In the genomic region with DNA sequence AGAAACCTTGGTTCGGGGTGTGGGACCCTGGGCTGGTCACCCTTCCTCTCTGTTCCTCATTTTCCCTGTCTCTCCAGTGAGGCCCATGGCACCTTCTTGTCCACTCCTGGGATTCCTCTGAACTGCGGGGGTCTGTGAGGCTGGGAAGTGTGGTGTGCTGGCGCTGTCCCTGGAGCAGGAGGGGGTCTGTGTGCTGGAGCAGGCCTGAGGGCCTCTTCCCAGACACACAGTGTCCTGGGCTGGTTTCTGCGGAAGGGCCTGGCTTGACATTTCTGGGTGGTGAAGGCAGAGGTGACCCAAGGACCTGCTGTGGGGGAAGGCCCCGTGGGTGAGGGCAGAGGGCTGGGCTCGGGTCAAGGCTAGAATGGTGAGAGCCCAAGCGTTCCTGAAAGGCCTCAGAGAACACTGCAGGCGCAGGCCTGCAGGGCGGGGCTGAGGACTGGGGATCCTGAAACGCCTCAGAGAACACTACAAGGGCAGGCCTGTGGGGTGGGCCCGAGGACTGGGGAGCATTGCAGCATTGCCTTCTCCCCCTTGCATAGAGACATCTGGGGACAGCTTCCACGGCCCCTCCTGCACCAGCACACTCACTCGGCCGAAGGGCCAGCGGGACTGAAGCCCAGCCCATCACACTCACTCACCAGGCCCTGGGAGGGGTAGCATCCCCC, we compare ENCODE assay signal across 9 cellular contexts. TPM values are rescaled to one million over a fixed set of nuclear protein-coding genes. Genes with fewer than 3 reads are reported as not detected.
DNase-seq lines count a peak whose midpoint lies in the region; ATAC-seq and TF ChIP-seq lines count a peak whose summit lies in the region.
"Had no signal": no experiment of that assay in that cellular context is flagged by ENCODE, and none has a peak within 500 bp of the region (broad histone marks: within the 10 kb centered on the region; RNA-seq: fewer than 3 reads in every experiment).

No MANE protein-coding gene starts in this region.

- no peak for ATAC-seq in activated T-cell treated with anti-CD3 and anti-CD28 coated beads, Interleukin-2, amount 50 U/mL, for 4 hours

- TF ChIP-seq EP300 in tibial nerve (IDR thresholded peaks at IDR 0.05): no peak

- no peaks in the 10 kb centered on the region for H3K36me3 Mint-ChIP-seq in activated T-cell treated with anti-CD3 and anti-CD28 coated beads, Interleukin-2, amount 50 U/mL, for 4 hours (ENCODE audit: insufficient read depth)

- H3K36me3 ChIP-seq in breast epithelium (no peaks in the 10 kb centered on the region), tibial nerve (no peaks in the 10 kb centered on the region)

- intact Hi-C loops in breast epithelium (cut with DNase I; ENCODE audit: low total_unique reads): loop anchor here (1.0 kb wide), 1 partner anchor 21 kb away; no protein-coding TSS in a partner anchor

- no peaks in the 10 kb centered on the region for H3K27me3 ChIP-seq in breast epithelium
- no peaks in the 10 kb centered on the region for H3K27me3 ChIP-seq in tibial nerve

- H3K4me3 ChIP-seq in breast epithelium: no peak overlapping the region
- H3K4me3 ChIP-seq in tibial nerve: no peak overlapping the region

- WGBS in tibial nerve, 2 donors: 42 to 43% methylated on average over 10 to 13 of the region's 15 CpGs

- TF ChIP-seq POLR2A in breast epithelium (IDR thresholded peaks at IDR 0.05) (no peak), tibial nerve (IDR thresholded peaks at IDR 0.05) (no peak)

- H3K27ac ChIP-seq in breast epithelium (peak overlapping the region; percentile 68 to 77), tibial nerve (peak overlapping the region; percentile 76 to 92 (median 82))

- H3K4me1 ChIP-seq in breast epithelium (no peaks in the 10 kb centered on the region), tibial nerve (peaks cover 3 to 46% (median 29%) of the 10 kb centered on the region in 4 donors)

- TF ChIP-seq CTCF in breast epithelium (IDR thresholded peaks at IDR 0.05) (no peak), tibial nerve (IDR thresholded peaks at IDR 0.05) (peak in 4 of 5 experiments; percentile 16 to 55 (median 30))

- peaks cover 32% of the 10 kb centered on the region for H3K4me1 Mint-ChIP-seq in activated T-cell treated with anti-CD3 and anti-CD28 coated beads, Interleukin-2, amount 50 U/mL, for 4 hours (ENCODE audit: low read depth)

- H3K9me3 Mint-ChIP-seq in activated T-cell treated with anti-CD3 and anti-CD28 coated beads, Interleukin-2, amount 50 U/mL, for 4 hours: no peaks in the 10 kb centered on the region

- H3K4me3 Mint-ChIP-seq in activated T-cell treated with anti-CD3 and anti-CD28 coated beads, Interleukin-2, amount 50 U/mL, for 4 hours: no peak overlapping the region

- H3K27me3 Mint-ChIP-seq in activated T-cell treated with anti-CD3 and anti-CD28 coated beads, Interleukin-2, amount 50 U/mL, for 4 hours (ENCODE audit: low read depth): no peaks in the 10 kb centered on the region

- DNase-seq in HT-29 (ENCODE audit: low spot score): peak; percentile 73
- DNase-seq in breast epithelium (ENCODE audit: low spot score in 2 of 2): no peak
- DNase-seq in left kidney (ENCODE audit: low read depth, low spot score): peak; percentile 32
- DNase-seq in tibial nerve (ENCODE audit: low spot score in 2 of 2): no peak
- no peak for DNase-seq in SKM-1 treated with dmso at 0.1 percent for 144 hours (lab: John Stamatoyannopoulos, UW; ENCODE audit: unreplicated experiment)
- no peak for DNase-seq in activated T-cell treated with anti-CD3 and anti-CD28 coated beads, Interleukin-2, amount 50 U/mL, for 4 hours
- no peak for DNase-seq in hippocampal formation (lab: John Stamatoyannopoulos, UW)
- DNase-seq in epidermal melanocyte (ENCODE audit: insufficient read length, low spot score): no peak
- DNase-seq: NCI-H2171 had no signal

- H3K9me3 ChIP-seq in breast epithelium: no peaks in the 10 kb centered on the region
- H3K9me3 ChIP-seq in tibial nerve: no peaks in the 10 kb centered on the region

RNA-seq across cellular contexts. Expression of a gene that starts 10.6 kb away (rescaled TPM):
- total RNA-seq in HT-29 (2014; rRNA removed; shearing (Covaris generic)): 19.7 and 27.8 TPM in 2 replicates
- total RNA-seq in breast epithelium (10 to 100 TPM in 1 of 3 donors, 1 to 10 TPM in 2; 6.7 to 11.1 (median 7.0) TPM), tibial nerve (10 to 100 TPM in 2 of 4 donors, 1 to 10 TPM in 2; 7.9 to 15.3 (median 10.1) TPM)
- total RNA-seq in activated T-cell treated with anti-CD3 and anti-CD28 coated beads, Interleukin-2, amount 50 U/mL, for 4 hours: 10 to 100 TPM; 42.1 to 52.0 (median 49.8) TPM

RNA-seq across cellular contexts. Expression of a gene that starts 30.5 kb away (rescaled TPM):
- total RNA-seq in HT-29 (2014; rRNA removed; shearing (Covaris generic)): 92.2 and 110 TPM in 2 replicates
- 10 to 100 TPM; 18.4 to 40.0 (median 27.7) TPM for total RNA-seq in breast epithelium
- 100 to 1,000 TPM in 2 of 4 donors, 10 to 100 TPM in 2; 76.8 to 101 (median 93.9) TPM for total RNA-seq in tibial nerve
- total RNA-seq in activated T-cell treated with anti-CD3 and anti-CD28 coated beads, Interleukin-2, amount 50 U/mL, for 4 hours: 10 to 100 TPM; 34.6 to 37.2 (median 35.5) TPM

Comparison
In these comparisons a context has a peak if more than half of its experiments do, and no peak if none do; other contexts are left out.
1. DNase-seq: peak in HT-29 (single experiment) and left kidney (single experiment); none in breast epithelium (0 of 2), tibial nerve (0 of 2), SKM-1 treated with dmso at 0.1 percent for 144 hours (single experiment), activated T-cell treated with anti-CD3 and anti-CD28 coated beads, Interleukin-2, amount 50 U/mL, for 4 hours (single experiment), hippocampal formation (0 of 2) and epidermal melanocyte (single experiment).
2. CTCF ChIP-seq: peak in tibial nerve (4 of 5); none in breast epithelium (0 of 3).